In the genomic region with DNA sequence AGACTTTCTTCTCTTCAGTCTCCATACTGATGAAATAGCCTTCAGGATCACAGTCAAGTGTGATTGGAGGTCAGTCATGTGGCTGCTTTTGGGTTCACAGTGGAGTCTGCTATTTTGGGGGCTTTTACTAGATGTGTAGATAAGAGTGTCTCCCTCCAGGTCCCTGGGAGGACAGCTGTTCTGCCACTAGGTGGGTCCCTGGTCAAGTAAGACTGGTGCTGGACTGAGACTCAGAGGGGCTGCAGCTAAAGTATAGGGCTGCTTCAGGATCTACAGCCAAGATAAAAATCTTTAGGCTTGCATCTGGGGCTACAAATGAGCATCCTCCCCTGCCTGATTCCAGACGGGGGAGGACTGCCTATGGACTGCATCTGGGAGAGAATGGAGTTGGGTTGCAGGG, we compare ENCODE assay signal across 13 cellular contexts.
"Had no signal": no experiment of that assay in that cellular context is flagged by ENCODE, and none has a peak within 500 bp of the region (broad histone marks: within the 10 kb centered on the region; RNA-seq: fewer than 3 reads in every experiment).

No MANE protein-coding gene starts in this region.

- H3K27ac ChIP-seq: ascending aorta had no signal

- H3K27me3 Mint-ChIP-seq: stimulated activated naive B cell treated with anti-CD40 and anti-IgM and Interleukin-4, amounts not matched to agents 10 μg/mL and 1 μg/mL and 100 μg/mL, for 72 hours had no signal

- H3K36me3 Mint-ChIP-seq: stimulated activated naive B cell treated with anti-CD40 and anti-IgM and Interleukin-4, amounts not matched to agents 10 μg/mL and 1 μg/mL and 100 μg/mL, for 72 hours had no signal

- H3K27ac Mint-ChIP-seq: activated T-cell treated with anti-CD3 and anti-CD28 coated beads, Interleukin-2, amount 50 U/mL, for 72 hours; natural killer cell; stimulated activated naive B cell treated with anti-CD40 and anti-IgM and Interleukin-4, amounts not matched to agents 10 μg/mL and 1 μg/mL and 100 μg/mL, for 72 hours had no signal

- DNase-seq: activated effector memory CD4-positive, alpha-beta T cell treated with anti-CD3 and anti-CD28 coated beads, Interleukin-2, amount 50 U/mL, for 16 hours; activated naive CD4-positive, alpha-beta T cell treated with anti-CD3 and anti-CD28 coated beads, Interleukin-2, amount 50 U/mL, for 16 hours; activated T-cell treated with anti-CD3 and anti-CD28 coated beads, Interleukin-2, amount 50 U/mL, for 72 hours; dermis blood vessel endothelial cell; effector memory CD4-positive, alpha-beta T cell; natural killer cell; posterior cingulate gyrus; retina; stimulated activated naive B cell treated with anti-CD40 and anti-IgM and Interleukin-4, amounts not matched to agents 10 μg/mL and 1 μg/mL and 100 μg/mL, for 72 hours; T-helper 1 cell; T1000 had no signal

- H3K4me1 Mint-ChIP-seq: natural killer cell; stimulated activated naive B cell treated with anti-CD40 and anti-IgM and Interleukin-4, amounts not matched to agents 10 μg/mL and 1 μg/mL and 100 μg/mL, for 72 hours had no signal

- H3K36me3 ChIP-seq: ascending aorta had no signal

- H3K27me3 ChIP-seq: ascending aorta had no signal

- ATAC-seq: activated CD4-positive, CD25-positive, alpha-beta regulatory T cell treated with anti-CD3 and anti-CD28 coated beads, Interleukin-2, amount 50 U/mL, for 24 hours; activated T-cell treated with anti-CD3 and anti-CD28 coated beads, Interleukin-2, amount 50 U/mL, for 72 hours; natural killer cell; stimulated activated naive B cell treated with anti-CD40 and anti-IgM and Interleukin-4, amounts not matched to agents 10 μg/mL and 1 μg/mL and 100 μg/mL, for 72 hours had no signal

- H3K4me3 ChIP-seq: ascending aorta had no signal

- H3K4me1 ChIP-seq: ascending aorta had no signal

- H3K4me3 Mint-ChIP-seq: activated T-cell treated with anti-CD3 and anti-CD28 coated beads, Interleukin-2, amount 50 U/mL, for 72 hours; natural killer cell; stimulated activated naive B cell treated with anti-CD40 and anti-IgM and Interleukin-4, amounts not matched to agents 10 μg/mL and 1 μg/mL and 100 μg/mL, for 72 hours had no signal
